Comparison of ENCODE assay signal across 8 cellular contexts in the genomic region with DNA sequence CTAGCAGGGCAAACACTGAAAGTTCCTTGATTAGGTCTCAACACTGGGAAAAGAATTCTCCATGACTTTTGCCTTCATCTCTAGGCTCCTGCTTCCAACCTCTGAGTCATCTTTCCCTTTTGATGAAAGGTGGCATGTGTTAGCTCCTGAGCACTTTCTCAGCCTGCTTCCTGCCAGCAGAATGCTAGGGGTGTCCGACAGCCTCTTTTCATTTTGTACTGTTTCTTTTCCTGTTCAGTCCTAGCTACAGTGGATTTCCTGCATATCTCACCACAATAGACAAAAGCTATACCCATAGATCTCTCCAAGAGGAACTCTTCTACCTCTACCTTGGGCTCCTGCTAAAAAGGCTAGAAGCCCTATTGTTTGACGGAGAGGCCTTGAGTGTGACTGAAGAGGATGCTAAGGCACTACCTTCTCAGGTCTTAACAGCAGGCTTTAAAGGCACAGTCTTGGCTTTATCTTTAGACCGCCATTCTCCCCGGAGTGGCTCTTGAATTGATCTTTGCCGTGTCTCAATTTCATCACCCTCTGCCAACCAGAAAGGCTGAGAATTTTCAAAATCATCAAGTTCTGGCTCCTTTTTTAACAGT.
A peak's percentile ranks its signal among the peaks of the same experiment; 100 is the strongest.
DNase-seq lines count a peak whose midpoint lies in the region; ATAC-seq and TF ChIP-seq lines count a peak whose summit lies in the region.

No MANE protein-coding gene starts in this region.

- ATAC-seq in SK-N-SH treated with all-trans-retinoic acid at 6 μM for 48 hours (peak; percentile 92), sciatic nerve (peak; percentile 28), GM18505 (IDR thresholded peaks at IDR 0.05; ENCODE audit: unreplicated experiment) (no peak)

- no peak for TF ChIP-seq POLR2A in testis (IDR thresholded peaks at IDR 0.05)
- no peak for TF ChIP-seq POLR2A in GM18505 (IDR thresholded peaks at IDR 0.05; ENCODE audit: borderline replicate concordance, extremely low read depth, insufficient read depth, insufficient read length)

- no peak for TF ChIP-seq CTCF in testis (IDR thresholded peaks at IDR 0.05)

- H3K9me3 ChIP-seq in testis = no peaks in the 10 kb centered on the region

- 85% methylated on average over 5 of the region's 5 CpGs for WGBS in testis, 2 donors

- intact Hi-C loops in sciatic nerve (cut with DNase I) = no loop called here
- intact Hi-C loops in testis (cut with DNase I; ENCODE audit: low total_unique reads) = no loop called here

- H3K4me3 ChIP-seq in testis = no peak overlapping the region

- H3K4me1 ChIP-seq in testis = peaks cover 4% of the 10 kb centered on the region

- H3K27me3 ChIP-seq in testis = no peaks in the 10 kb centered on the region

- H3K27ac ChIP-seq in testis = no peak overlapping the region

- H3K36me3 ChIP-seq in testis (ENCODE audit: low read depth, missing control alignments) = no peaks in the 10 kb centered on the region

- peak; percentile 46 for DNase-seq in H4 (ENCODE audit: low spot score)
- peak; percentile 35 for DNase-seq in glomerular visceral epithelial cell (ENCODE audit: extremely low spot score)
- no peak for DNase-seq in sciatic nerve (ENCODE audit: low spot score)
- no peak for DNase-seq in midbrain (lab: John Stamatoyannopoulos, UW)
- DNase-seq in testis = no peak
- no peak for DNase-seq in GF-D8 (lab: John Stamatoyannopoulos, UW)

TF ChIP-seq in SK-N-SH treated with all-trans-retinoic acid at 6 μM for 48 hours, 23 proteins besides CTCF, POLR2A, EP300 and RAD21:
- TF ChIP-seq, protein P1, sequence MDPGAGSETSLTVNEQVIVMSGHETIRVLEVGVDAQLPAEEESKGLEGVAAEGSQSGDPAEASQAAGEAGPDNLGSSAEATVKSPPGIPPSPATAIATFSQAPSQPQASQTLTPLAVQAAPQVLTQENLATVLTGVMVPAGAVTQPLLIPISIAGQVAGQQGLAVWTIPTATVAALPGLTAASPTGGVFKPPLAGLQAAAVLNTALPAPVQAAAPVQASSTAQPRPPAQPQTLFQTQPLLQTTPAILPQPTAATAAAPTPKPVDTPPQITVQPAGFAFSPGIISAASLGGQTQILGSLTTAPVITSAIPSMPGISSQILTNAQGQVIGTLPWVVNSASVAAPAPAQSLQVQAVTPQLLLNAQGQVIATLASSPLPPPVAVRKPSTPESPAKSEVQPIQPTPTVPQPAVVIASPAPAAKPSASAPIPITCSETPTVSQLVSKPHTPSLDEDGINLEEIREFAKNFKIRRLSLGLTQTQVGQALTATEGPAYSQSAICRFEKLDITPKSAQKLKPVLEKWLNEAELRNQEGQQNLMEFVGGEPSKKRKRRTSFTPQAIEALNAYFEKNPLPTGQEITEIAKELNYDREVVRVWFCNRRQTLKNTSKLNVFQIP (CRISPR knock-in tag; IDR thresholded peaks at IDR 0.05; ENCODE audit: borderline replicate concordance, low read depth) = no peak
- TF ChIP-seq ZNF565 (CRISPR knock-in tag; conservative IDR thresholded peaks at IDR 0.05; ENCODE audit: low read depth) (no peak), ESRRG (CRISPR knock-in tag; IDR thresholded peaks at IDR 0.05) (no peak), CSDC2 (CRISPR knock-in tag; IDR thresholded peaks at IDR 0.05) (no peak), ARNTL (CRISPR knock-in tag; IDR thresholded peaks at IDR 0.05; ENCODE audit: borderline replicate concordance, low read depth) (no peak), OSR1 (CRISPR knock-in tag; IDR thresholded peaks at IDR 0.05) (no peak), TCF4 (CRISPR knock-in tag; IDR thresholded peaks at IDR 0.05; ENCODE audit: borderline replicate concordance) (no peak), ZNF8 (CRISPR knock-in tag; IDR thresholded peaks at IDR 0.05) (no peak), SNAI2 (CRISPR knock-in tag; IDR thresholded peaks at IDR 0.05) (no peak), ZFP3 (CRISPR knock-in tag; IDR thresholded peaks at IDR 0.05) (no peak), TOX (CRISPR knock-in tag; IDR thresholded peaks at IDR 0.05; ENCODE audit: borderline replicate concordance) (no peak), ZFP30 (CRISPR knock-in tag; IDR thresholded peaks at IDR 0.05) (no peak), RARB (CRISPR knock-in tag; IDR thresholded peaks at IDR 0.05) (no peak), ZNF70 (CRISPR knock-in tag; IDR thresholded peaks at IDR 0.05) (no peak), GLIS3 (CRISPR knock-in tag; IDR thresholded peaks at IDR 0.05) (no peak), BACH2 (CRISPR knock-in tag; IDR thresholded peaks at IDR 0.05; ENCODE audit: borderline replicate concordance) (no peak), ZC3H10 (CRISPR knock-in tag; IDR thresholded peaks at IDR 0.05) (no peak)
- TF ChIP-seq, protein P2, sequence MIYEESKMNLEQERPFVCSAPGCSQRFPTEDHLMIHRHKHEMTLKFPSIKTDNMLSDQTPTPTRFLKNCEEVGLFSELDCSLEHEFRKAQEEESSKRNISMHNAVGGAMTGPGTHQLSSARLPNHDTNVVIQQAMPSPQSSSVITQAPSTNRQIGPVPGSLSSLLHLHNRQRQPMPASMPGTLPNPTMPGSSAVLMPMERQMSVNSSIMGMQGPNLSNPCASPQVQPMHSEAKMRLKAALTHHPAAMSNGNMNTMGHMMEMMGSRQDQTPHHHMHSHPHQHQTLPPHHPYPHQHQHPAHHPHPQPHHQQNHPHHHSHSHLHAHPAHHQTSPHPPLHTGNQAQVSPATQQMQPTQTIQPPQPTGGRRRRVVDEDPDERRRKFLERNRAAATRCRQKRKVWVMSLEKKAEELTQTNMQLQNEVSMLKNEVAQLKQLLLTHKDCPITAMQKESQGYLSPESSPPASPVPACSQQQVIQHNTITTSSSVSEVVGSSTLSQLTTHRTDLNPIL (CRISPR knock-in tag; IDR thresholded peaks at IDR 0.05; ENCODE audit: low read depth) = no peak

Comparison
In these comparisons a context has a peak if more than half of its experiments do, and no peak if none do; other contexts are left out.
1. DNase-seq: peak in H4 (single experiment) and glomerular visceral epithelial cell (single experiment); none in sciatic nerve (single experiment), midbrain (single experiment), testis (single experiment) and GF-D8 (single experiment).